17 cellular contexts compared by ENCODE assay signal in genomic region chr2:179252439-179252838, GRCh38. TPM values are rescaled to one million over a fixed set of nuclear protein-coding genes. Genes with fewer than 3 reads are reported as not detected.
DNase-seq lines count a peak whose midpoint lies in the region; ATAC-seq and TF ChIP-seq lines count a peak whose summit lies in the region.
"Had no signal": no experiment of that assay in that cellular context is flagged by ENCODE, and none has a peak within 500 bp of the region (broad histone marks: within the 10 kb centered on the region; RNA-seq: fewer than 3 reads in every experiment).

No MANE protein-coding gene starts in this region.

- in situ Hi-C loops in KBM-7 (cut with MboI; ENCODE audit: low pct_unique_long_range_greater_than_20kb, low sequenced_read_pairs) = no loop called here

- H3K9me3 Mint-ChIP-seq in activated naive CD4-positive, alpha-beta T cell treated with anti-CD3 and anti-CD28 coated beads, Interleukin-2, amount 50 U/mL, for 72 hours = peaks cover 0 to 9% of the 10 kb centered on the region in 2 donors
- H3K9me3 Mint-ChIP-seq in HFFc6 (peaks cover 4% of the 10 kb centered on the region; the same call in 1 of the 2 replicates), T-cell (peaks cover 0 to 19% (median 0%) of the 10 kb centered on the region in 3 donors)
- peaks cover 5 to 12% of the 10 kb centered on the region in 2 donors for H3K9me3 Mint-ChIP-seq in stimulated activated naive B cell treated with anti-CD40 and anti-IgM and Interleukin-4, amounts not matched to agents 10 μg/mL and 1 μg/mL and 100 μg/mL, for 72 hours
- H3K9me3 Mint-ChIP-seq in activated T-helper 2 cell treated with anti-CD3 and anti-CD28 coated beads, Interferon-gamma antibody, Interleukin-2, Interleukin-4, amounts not matched to agents 10 μg/mL and 5 μg/mL and 100 μg/mL, durations not matched to agents 14 hours and 24 hours and 36 hours = peaks cover 10% of the 10 kb centered on the region

- CTCF ChIA-PET in T-cell (lab: Charles Lee) = no interaction called here

- peak overlapping the region; percentile 48 to 83 for H3K27ac Mint-ChIP-seq in activated naive CD4-positive, alpha-beta T cell treated with anti-CD3 and anti-CD28 coated beads, Interleukin-2, amount 50 U/mL, for 72 hours
- H3K27ac Mint-ChIP-seq in HFFc6 (peak overlapping the region; percentile 15; the same call in 1 of the 2 replicates), T-cell (peak overlapping the region; percentile 74 to 86)
- H3K27ac Mint-ChIP-seq in stimulated activated naive B cell treated with anti-CD40 and anti-IgM and Interleukin-4, amounts not matched to agents 10 μg/mL and 1 μg/mL and 100 μg/mL, for 72 hours = peak overlapping the region; percentile 87
- no peak overlapping the region for H3K27ac Mint-ChIP-seq in activated T-helper 2 cell treated with anti-CD3 and anti-CD28 coated beads, Interferon-gamma antibody, Interleukin-2, Interleukin-4, amounts not matched to agents 10 μg/mL and 5 μg/mL and 100 μg/mL, durations not matched to agents 14 hours and 24 hours and 36 hours
- H3K27ac Mint-ChIP-seq: mesothelial cell of epicardium had no signal

- no peaks in the 10 kb centered on the region for H3K27me3 Mint-ChIP-seq in HFFc6 (ENCODE audit: insufficient read depth)
- no peaks in the 10 kb centered on the region for H3K27me3 Mint-ChIP-seq in T-cell
- H3K27me3 Mint-ChIP-seq in stimulated activated naive B cell treated with anti-CD40 and anti-IgM and Interleukin-4, amounts not matched to agents 10 μg/mL and 1 μg/mL and 100 μg/mL, for 72 hours = no peaks in the 10 kb centered on the region
- peaks cover 2% of the 10 kb centered on the region for H3K27me3 Mint-ChIP-seq in activated T-helper 2 cell treated with anti-CD3 and anti-CD28 coated beads, Interferon-gamma antibody, Interleukin-2, Interleukin-4, amounts not matched to agents 10 μg/mL and 5 μg/mL and 100 μg/mL, durations not matched to agents 14 hours and 24 hours and 36 hours (ENCODE audit: low read depth)
- H3K27me3 Mint-ChIP-seq: brain had no signal

- TF ChIP-seq CTCF in HFFc6 (IDR thresholded peaks at IDR 0.05) (no peak), coronary artery (IDR thresholded peaks at IDR 0.05) (no peak)

- H3K36me3 Mint-ChIP-seq in activated naive CD4-positive, alpha-beta T cell treated with anti-CD3 and anti-CD28 coated beads, Interleukin-2, amount 50 U/mL, for 72 hours = peaks cover 0 to 21% of the 10 kb centered on the region in 2 donors
- peaks cover 15% of the 10 kb centered on the region for H3K36me3 Mint-ChIP-seq in HFFc6 (ENCODE audit: low read depth)
- H3K36me3 Mint-ChIP-seq in T-cell = peaks cover 6% of the 10 kb centered on the region
- H3K36me3 Mint-ChIP-seq in stimulated activated naive B cell treated with anti-CD40 and anti-IgM and Interleukin-4, amounts not matched to agents 10 μg/mL and 1 μg/mL and 100 μg/mL, for 72 hours = peaks cover 19 to 27% of the 10 kb centered on the region in 2 donors
- H3K36me3 Mint-ChIP-seq in activated T-helper 2 cell treated with anti-CD3 and anti-CD28 coated beads, Interferon-gamma antibody, Interleukin-2, Interleukin-4, amounts not matched to agents 10 μg/mL and 5 μg/mL and 100 μg/mL, durations not matched to agents 14 hours and 24 hours and 36 hours (ENCODE audit: low read depth) = peaks cover 18% of the 10 kb centered on the region

- H3K4me3 ChIP-seq in coronary artery = no peak overlapping the region
- H3K4me3 ChIP-seq: tibial artery had no signal

- POLR2A ChIA-PET in T-cell (lab: Charles Lee) = no interaction called here

- no peak for DNase-seq in activated naive CD4-positive, alpha-beta T cell treated with anti-CD3 and anti-CD28 coated beads, Interleukin-2, amount 50 U/mL, for 72 hours (ENCODE audit: low spot score in 2 of 2)
- DNase-seq in activated naive CD4-positive, alpha-beta T cell treated with anti-CD3 and anti-CD28 coated beads, Interleukin-2, amount 50 U/mL, for 16 hours = no peak
- DNase-seq in HFFc6 (no peak), T-cell (no peak), KBM-7 (no peak), coronary artery (ENCODE audit: low spot score) (no peak)
- no peak for DNase-seq in stimulated activated naive B cell treated with anti-CD40 and anti-IgM and Interleukin-4, amounts not matched to agents 10 μg/mL and 1 μg/mL and 100 μg/mL, for 72 hours
- no peak for DNase-seq in activated T-helper 2 cell treated with anti-CD3 and anti-CD28 coated beads, Interferon-gamma antibody, Interleukin-2, Interleukin-4, amounts not matched to agents 10 μg/mL and 5 μg/mL and 100 μg/mL, durations not matched to agents 14 hours and 24 hours and 36 hours (ENCODE audit: low spot score)
- DNase-seq: activated CD4-positive, alpha-beta T cell treated with anti-CD3 and anti-CD28 coated beads for 48 hours; effector memory CD4-positive, alpha-beta T cell; GOT3; NCI-H226; PC-3; tibial artery had no signal

- no peak overlapping the region for H3K27ac ChIP-seq in coronary artery
- H3K27ac ChIP-seq: parathyroid adenoma, tibial artery had no signal

- H3K4me1 Mint-ChIP-seq in HFFc6 (ENCODE audit: low read depth) (peaks cover 36% of the 10 kb centered on the region), T-cell (peaks cover 12 to 69% (median 47%) of the 10 kb centered on the region in 3 donors)
- peaks cover 51 to 81% of the 10 kb centered on the region in 2 donors for H3K4me1 Mint-ChIP-seq in stimulated activated naive B cell treated with anti-CD40 and anti-IgM and Interleukin-4, amounts not matched to agents 10 μg/mL and 1 μg/mL and 100 μg/mL, for 72 hours
- H3K4me1 Mint-ChIP-seq in activated T-helper 2 cell treated with anti-CD3 and anti-CD28 coated beads, Interferon-gamma antibody, Interleukin-2, Interleukin-4, amounts not matched to agents 10 μg/mL and 5 μg/mL and 100 μg/mL, durations not matched to agents 14 hours and 24 hours and 36 hours (ENCODE audit: low read depth) = peaks cover 53% of the 10 kb centered on the region

- intact Hi-C loops in activated T-helper 2 cell treated with anti-CD3 and anti-CD28 coated beads, Interferon-gamma antibody, Interleukin-2, Interleukin-4, amounts not matched to agents 10 μg/mL and 5 μg/mL and 100 μg/mL, durations not matched to agents 14 hours and 24 hours and 36 hours (cut with micrococcal nuclease) = loop anchor here (2.0 kb wide), 1 partner anchor 16 kb away; no protein-coding TSS in a partner anchor

- ATAC-seq in activated naive CD4-positive, alpha-beta T cell treated with anti-CD3 and anti-CD28 coated beads, Interleukin-2, amount 50 U/mL, for 72 hours = no peak
- no peak for ATAC-seq in T-cell (replicated peaks in 1 of 4)
- ATAC-seq in stimulated activated naive B cell treated with anti-CD40 and anti-IgM and Interleukin-4, amounts not matched to agents 10 μg/mL and 1 μg/mL and 100 μg/mL, for 72 hours (replicated peaks) = peak; percentile 48 to 52

- H3K4me3 Mint-ChIP-seq in HFFc6 (peak overlapping the region; percentile 26; the same call in 1 of the 2 replicates), T-cell (peak overlapping the region in 1 of 3 donors; percentile 13)
- H3K4me3 Mint-ChIP-seq in stimulated activated naive B cell treated with anti-CD40 and anti-IgM and Interleukin-4, amounts not matched to agents 10 μg/mL and 1 μg/mL and 100 μg/mL, for 72 hours = peak overlapping the region; percentile 40 to 52
- no peak overlapping the region for H3K4me3 Mint-ChIP-seq in activated T-helper 2 cell treated with anti-CD3 and anti-CD28 coated beads, Interferon-gamma antibody, Interleukin-2, Interleukin-4, amounts not matched to agents 10 μg/mL and 5 μg/mL and 100 μg/mL, durations not matched to agents 14 hours and 24 hours and 36 hours (ENCODE audit: low read depth)
- H3K4me3 Mint-ChIP-seq: brain, mesothelial cell of epicardium had no signal

RNA-seq across cellular contexts. Expression of gene SESTD1, which starts 12.2 kb away (rescaled TPM):
- total RNA-seq in activated naive CD4-positive, alpha-beta T cell treated with anti-CD3 and anti-CD28 coated beads, Interleukin-2, amount 50 U/mL, for 72 hours = 10 to 100 TPM; 15.4 to 16.0 TPM
- 10 to 100 TPM; 19.7 to 26.6 (median 24.3) TPM for total RNA-seq in HFFc6 (2021; fragmentation: NEBNext Ultra II Directional; extraction: Animal tissue kit (Norgen Biotek cat#: 25700))
- 10 to 100 TPM in 2 of 5 donors, 1 to 10 TPM in 3; 4.8 to 13.7 (median 5.5) TPM for total RNA-seq in T-cell
- 9.8 and 14.3 TPM in 2 replicates for total RNA-seq in activated T-helper 2 cell treated with anti-CD3 and anti-CD28 coated beads, Interferon-gamma antibody, Interleukin-2, Interleukin-4, amounts not matched to agents 10 μg/mL and 5 μg/mL and 100 μg/mL, durations not matched to agents 14 hours and 24 hours and 36 hours

Comparison
In these comparisons a context has a peak if more than half of its experiments do, and no peak if none do; other contexts are left out.
1. ATAC-seq: peak in stimulated activated naive B cell treated with anti-CD40 and anti-IgM and Interleukin-4, amounts not matched to agents 10 μg/mL and 1 μg/mL and 100 μg/mL, for 72 hours (2 of 2); none in activated naive CD4-positive, alpha-beta T cell treated with anti-CD3 and anti-CD28 coated beads, Interleukin-2, amount 50 U/mL, for 72 hours (0 of 2) and T-cell (0 of 4).